In genomic region chr20:10077081-10077471, GRCh38 we compare ENCODE assay signal across 12 cellular contexts. TPM values are rescaled to one million over a fixed set of nuclear protein-coding genes. Genes with fewer than 3 reads are reported as not detected.
DNase-seq lines count a peak whose midpoint lies in the region; ATAC-seq and TF ChIP-seq lines count a peak whose summit lies in the region.
"Had no signal": no experiment of that assay in that cellular context is flagged by ENCODE, and none has a peak within 500 bp of the region (broad histone marks: within the 10 kb centered on the region; RNA-seq: fewer than 3 reads in every experiment).

No MANE protein-coding gene starts in this region.

- H3K9me3 Mint-ChIP-seq in activated naive CD4-positive, alpha-beta T cell treated with anti-CD3 and anti-CD28 coated beads, Interleukin-2, amount 10 ng/mL, durations not matched to agents 7 days and 5 days: no peaks in the 10 kb centered on the region
- H3K9me3 Mint-ChIP-seq: activated T-cell treated with anti-CD3 and anti-CD28 coated beads, Interleukin-2, amount 50 U/mL, for 4 hours; CD8-positive, alpha-beta T cell had no signal

- H4K20me1 ChIP-seq in smooth muscle cell (ENCODE audit: low read depth): no peaks in the 10 kb centered on the region

- no peak overlapping the region for H2AFZ ChIP-seq in smooth muscle cell (ENCODE audit: low read depth)

- CTCF ChIA-PET in activated naive CD4-positive, alpha-beta T cell treated with anti-CD3 and anti-CD28 coated beads, Interleukin-2, amount 10 ng/mL, durations not matched to agents 7 days and 5 days (lab: Charles Lee): interaction anchor here (0.8 to 1.9 kb wide), 5 partner anchors 9 to 105 kb away, joined by 3 to 6 read pairs (median 5); no protein-coding TSS in a partner anchor

- ATAC-seq in GM19324 (IDR thresholded peaks at IDR 0.05; ENCODE audit: low FRiP score, unreplicated experiment): no peak
- ATAC-seq in GM18861 (IDR thresholded peaks at IDR 0.05; ENCODE audit: unreplicated experiment): no peak
- ATAC-seq: activated T-cell treated with anti-CD3 and anti-CD28 coated beads, Interleukin-2, amount 50 U/mL, for 4 hours; CD8-positive, alpha-beta T cell had no signal

- H3F3A ChIP-seq in smooth muscle cell (ENCODE audit: low read depth): no peaks in the 10 kb centered on the region

- H3K4me3 ChIP-seq in epithelial cell of esophagus (ENCODE audit: low read length) (no peak overlapping the region), smooth muscle cell (no peak overlapping the region)

- H3K4me1 ChIP-seq in smooth muscle cell (ENCODE audit: low read depth): no peaks in the 10 kb centered on the region

- no peak overlapping the region for H3K4me3 Mint-ChIP-seq in activated naive CD4-positive, alpha-beta T cell treated with anti-CD3 and anti-CD28 coated beads, Interleukin-2, amount 10 ng/mL, durations not matched to agents 7 days and 5 days
- H3K4me3 Mint-ChIP-seq: activated T-cell treated with anti-CD3 and anti-CD28 coated beads, Interleukin-2, amount 50 U/mL, for 4 hours; CD8-positive, alpha-beta T cell had no signal

- no peak overlapping the region for H3K9ac ChIP-seq in smooth muscle cell (ENCODE audit: low read depth)

- no peak overlapping the region for H3K27ac Mint-ChIP-seq in activated naive CD4-positive, alpha-beta T cell treated with anti-CD3 and anti-CD28 coated beads, Interleukin-2, amount 10 ng/mL, durations not matched to agents 7 days and 5 days
- H3K27ac Mint-ChIP-seq: CD8-positive, alpha-beta T cell had no signal

- TF ChIP-seq CTCF in LNCAP (IDR thresholded peaks at IDR 0.05) (peak; percentile 58), epithelial cell of esophagus (IDR thresholded peaks at IDR 0.05; ENCODE audit: insufficient read depth, low read depth, low read length, missing control alignments) (peak; percentile 43), smooth muscle cell (IDR thresholded peaks at IDR 0.05; ENCODE audit: borderline replicate concordance, insufficient read depth, poor library complexity, severe bottlenecking) (peak; percentile 40)

- WGBS in smooth muscle cell (ENCODE audit: low lambda C conversion rate): 30% methylated on average over 4 of the region's 4 CpGs

- no peaks in the 10 kb centered on the region for H3K36me3 Mint-ChIP-seq in activated naive CD4-positive, alpha-beta T cell treated with anti-CD3 and anti-CD28 coated beads, Interleukin-2, amount 10 ng/mL, durations not matched to agents 7 days and 5 days
- H3K36me3 Mint-ChIP-seq: CD8-positive, alpha-beta T cell had no signal

- no peaks in the 10 kb centered on the region for H3K79me2 ChIP-seq in smooth muscle cell (ENCODE audit: low read depth)

- no peaks in the 10 kb centered on the region for H3K9me3 ChIP-seq in smooth muscle cell (replicated peaks; ENCODE audit: low read depth)

- H3K4me1 Mint-ChIP-seq in activated naive CD4-positive, alpha-beta T cell treated with anti-CD3 and anti-CD28 coated beads, Interleukin-2, amount 10 ng/mL, durations not matched to agents 7 days and 5 days: no peaks in the 10 kb centered on the region

- H3K4me2 ChIP-seq in smooth muscle cell: no peak overlapping the region

- DNase-seq in activated naive CD4-positive, alpha-beta T cell treated with anti-CD3 and anti-CD28 coated beads, Interleukin-2, amount 10 ng/mL, durations not matched to agents 7 days and 5 days: peak; percentile 21
- DNase-seq in activated naive CD4-positive, alpha-beta T cell (lab: John Stamatoyannopoulos, UW): no peak
- no peak for DNase-seq in epithelial cell of esophagus (ENCODE audit: low read depth)
- no peak for DNase-seq in smooth muscle cell (lab: John Stamatoyannopoulos, UW; ENCODE audit: unreplicated experiment)
- DNase-seq in NCI-H2196 treated with DMSO at 0.1 percent for 48 hours (lab: John Stamatoyannopoulos, UW; ENCODE audit: unreplicated experiment): no peak
- DNase-seq: activated T-cell treated with anti-CD3 and anti-CD28 coated beads, Interleukin-2, amount 50 U/mL, for 4 hours; NCI-H2171 treated with DMSO at 0.1 percent for 48 hours had no signal

- no peaks in the 10 kb centered on the region for H3K36me3 ChIP-seq in smooth muscle cell (ENCODE audit: low read depth)

- no peak overlapping the region for H3K27ac ChIP-seq in smooth muscle cell (ENCODE audit: low read depth)
- H3K27ac ChIP-seq: HL-60 had no signal

- H3K27me3 Mint-ChIP-seq in activated naive CD4-positive, alpha-beta T cell treated with anti-CD3 and anti-CD28 coated beads, Interleukin-2, amount 10 ng/mL, durations not matched to agents 7 days and 5 days: peaks cover 5% of the 10 kb centered on the region

- no peaks in the 10 kb centered on the region for H3K27me3 ChIP-seq in smooth muscle cell (ENCODE audit: low read depth)

RNA-seq across cellular contexts. Expression of gene ANKEF1, which starts 42.3 kb away (rescaled TPM):
- 1.2 and 1.8 TPM in 2 replicates for total RNA-seq in smooth muscle cell
- polyA plus RNA-seq in smooth muscle cell: 0.09 and 1.8 TPM in 2 replicates
